ENCODE assay signal across 1 cellular context in genomic region chr14:35365130-35366047, GRCh38.
TF ChIP-seq lines count a peak whose summit lies in the region.

No MANE protein-coding gene starts in this region.

TF ChIP-seq in HepG2, 621 proteins besides CTCF, POLR2A, EP300 and RAD21 (continued from another document and continues in another):
- TF ChIP-seq ZBTB14 (CRISPR knock-in tag; IDR thresholded peaks at IDR 0.05) (no peak), ZNF761 (CRISPR knock-in tag; conservative IDR thresholded peaks at IDR 0.05) (peak; percentile 25; the same call in 1 of the 2 replicates), HIVEP1 (CRISPR knock-in tag; IDR thresholded peaks at IDR 0.05) (peak; percentile 76), ZHX1 (CRISPR knock-in tag; IDR thresholded peaks at IDR 0.05; ENCODE audit: low read depth) (peak; percentile 69; the same call in 1 of the 2 replicates), AGO2 (optimal IDR thresholded peaks at IDR 0.05; ENCODE audit: low read depth, low read length) (no peak), ZBTB34 (CRISPR knock-in tag; IDR thresholded peaks at IDR 0.05) (peak; percentile 76), ZNF775 (CRISPR knock-in tag; IDR thresholded peaks at IDR 0.05; ENCODE audit: borderline replicate concordance) (no peak), TOE1 (CRISPR knock-in tag; IDR thresholded peaks at IDR 0.05) (peak; percentile 93; the same call in 1 of the 2 replicates), ZKSCAN1 (IDR thresholded peaks at IDR 0.05; ENCODE audit: low read length) (peak; percentile 43; the same call in 1 of the 2 replicates), PATZ1 (CRISPR knock-in tag; IDR thresholded peaks at IDR 0.05) (peak; percentile 94), AHR (CRISPR knock-in tag; IDR thresholded peaks at IDR 0.05) (peak; percentile 61), ATM (IDR thresholded peaks at IDR 0.05; ENCODE audit: borderline replicate concordance) (no peak), ZNF160 (CRISPR knock-in tag; IDR thresholded peaks at IDR 0.05) (peak; percentile 39; the same call in 1 of the 2 replicates), TMF1 (CRISPR knock-in tag; IDR thresholded peaks at IDR 0.05; ENCODE audit: low read depth) (peak; percentile 76; the same call in 1 of the 2 replicates), TBX2 (CRISPR knock-in tag; IDR thresholded peaks at IDR 0.05; ENCODE audit: borderline replicate concordance) (peak; percentile 90; the same call in 1 of the 2 replicates), MYNN (CRISPR knock-in tag; IDR thresholded peaks at IDR 0.05; ENCODE audit: low read depth) (peak; percentile 29; the same call in 1 of the 2 replicates), ZNF747 (CRISPR knock-in tag; IDR thresholded peaks at IDR 0.05; ENCODE audit: borderline replicate concordance) (peak; percentile 97), ATF7 (IDR thresholded peaks at IDR 0.05) (no peak), ATF7 (CRISPR knock-in tag; IDR thresholded peaks at IDR 0.05) (peak; percentile 89), AHDC1 (CRISPR knock-in tag; IDR thresholded peaks at IDR 0.05; ENCODE audit: borderline replicate concordance) (peak; percentile 87; the same call in 1 of the 2 replicates), ZNF18 (CRISPR knock-in tag; IDR thresholded peaks at IDR 0.05; ENCODE audit: insufficient replicate concordance) (peak; percentile 26), DRAP1 (CRISPR knock-in tag; IDR thresholded peaks at IDR 0.05) (peak; percentile 81), ZEB1 (IDR thresholded peaks at IDR 0.05; ENCODE audit: insufficient replicate concordance, low read depth) (peak; percentile 67), ZBTB8A (CRISPR knock-in tag; IDR thresholded peaks at IDR 0.05; ENCODE audit: borderline replicate concordance, low read depth) (no peak), ZC3H4 (CRISPR knock-in tag; IDR thresholded peaks at IDR 0.05; ENCODE audit: borderline replicate concordance) (no peak; the same call in 1 of the 2 replicates), ZNF382 (CRISPR knock-in tag; IDR thresholded peaks at IDR 0.05; ENCODE audit: borderline replicate concordance) (no peak), ZSCAN5A (CRISPR knock-in tag; IDR thresholded peaks at IDR 0.05; ENCODE audit: borderline replicate concordance) (peak; percentile 54; the same call in 1 of the 2 replicates), MEIS2 (CRISPR knock-in tag; IDR thresholded peaks at IDR 0.05) (peak; percentile 97), FOXJ3 (CRISPR knock-in tag; IDR thresholded peaks at IDR 0.05; ENCODE audit: borderline replicate concordance) (no peak), PLRG1 (conservative IDR thresholded peaks at IDR 0.05) (no peak), MTA3 (CRISPR knock-in tag; IDR thresholded peaks at IDR 0.05) (no peak), BRF2 (CRISPR knock-in tag; IDR thresholded peaks at IDR 0.05) (no peak), MAZ (IDR thresholded peaks at IDR 0.05; ENCODE audit: borderline replicate concordance, low read depth, low read length) (peak; percentile 68), MAZ (CRISPR knock-in tag; IDR thresholded peaks at IDR 0.05; ENCODE audit: low read depth) (peak; percentile 75; the same call in 1 of the 2 replicates), PAF1 (CRISPR knock-in tag; IDR thresholded peaks at IDR 0.05) (no peak), TFE3 (CRISPR knock-in tag; IDR thresholded peaks at IDR 0.05) (peak; percentile 100), DMAP1 (CRISPR knock-in tag; IDR thresholded peaks at IDR 0.05) (peak; percentile 76), ZNF274 (CRISPR knock-in tag; IDR thresholded peaks at IDR 0.05) (peak; percentile 90), DBP (CRISPR knock-in tag; IDR thresholded peaks at IDR 0.05; ENCODE audit: not compliant biosample characterization) (no peak), ZNF546 (CRISPR knock-in tag; conservative IDR thresholded peaks at IDR 0.05) (no peak), NBN (conservative IDR thresholded peaks at IDR 0.05) (no peak)
